ENCODE assay signal across 1 cellular context in genomic region chr4:108172780-108173598, GRCh38.
TF ChIP-seq lines count a peak whose summit lies in the region.

No MANE protein-coding gene starts in this region.

TF ChIP-seq in HEK293, 187 proteins besides CTCF, POLR2A, EP300 and RAD21 (continued from another document):
- TF ChIP-seq, protein P1, sequence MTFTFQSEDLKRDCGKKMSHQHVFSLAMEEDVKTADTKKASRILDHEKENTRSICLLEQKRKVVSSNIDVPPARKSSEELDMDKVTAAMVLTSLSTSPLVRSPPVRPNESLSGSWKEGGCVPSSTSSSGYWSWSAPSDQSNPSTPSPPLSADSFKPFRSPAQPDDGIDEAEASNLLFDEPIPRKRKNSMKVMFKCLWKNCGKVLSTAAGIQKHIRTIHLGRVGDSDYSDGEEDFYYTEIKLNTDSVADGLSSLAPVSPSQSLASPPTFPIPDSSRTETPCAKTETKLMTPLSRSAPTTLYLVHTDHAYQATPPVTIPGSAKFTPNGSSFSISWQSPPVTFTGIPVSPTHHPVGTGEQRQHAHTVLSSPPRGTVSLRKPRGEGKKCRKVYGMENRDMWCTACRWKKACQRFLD (tag by site-specific recombination; IDR thresholded peaks at IDR 0.05): no peak
- TF ChIP-seq ZNF239 (tag by site-specific recombination; IDR thresholded peaks at IDR 0.05): no peak
- TF ChIP-seq TRIM28 (IDR thresholded peaks at IDR 0.05; ENCODE audit: borderline replicate concordance, low read length): no peak
- peak; percentile 68; the same call in 1 of the 2 replicates for TF ChIP-seq GLIS2 (tag by site-specific recombination; IDR thresholded peaks at IDR 0.05)
- TF ChIP-seq ZNF747 (tag by site-specific recombination; IDR thresholded peaks at IDR 0.05): no peak
- TF ChIP-seq ZNF837 (tag by site-specific recombination; IDR thresholded peaks at IDR 0.05): no peak
- no peak for TF ChIP-seq ZNF777 (tag by site-specific recombination; IDR thresholded peaks at IDR 0.05; ENCODE audit: borderline replicate concordance)
- TF ChIP-seq REPIN1 (tag by site-specific recombination; IDR thresholded peaks at IDR 0.05; ENCODE audit: low read depth): no peak
- TF ChIP-seq ZNF23 (tag by site-specific recombination; IDR thresholded peaks at IDR 0.05; ENCODE audit: borderline replicate concordance): no peak
- no peak for TF ChIP-seq ZNF354C (tag by site-specific recombination; IDR thresholded peaks at IDR 0.05; ENCODE audit: borderline replicate concordance, low read depth)
- no peak for TF ChIP-seq PRDM10 (tag by site-specific recombination; IDR thresholded peaks at IDR 0.05)
- TF ChIP-seq, protein P2, sequence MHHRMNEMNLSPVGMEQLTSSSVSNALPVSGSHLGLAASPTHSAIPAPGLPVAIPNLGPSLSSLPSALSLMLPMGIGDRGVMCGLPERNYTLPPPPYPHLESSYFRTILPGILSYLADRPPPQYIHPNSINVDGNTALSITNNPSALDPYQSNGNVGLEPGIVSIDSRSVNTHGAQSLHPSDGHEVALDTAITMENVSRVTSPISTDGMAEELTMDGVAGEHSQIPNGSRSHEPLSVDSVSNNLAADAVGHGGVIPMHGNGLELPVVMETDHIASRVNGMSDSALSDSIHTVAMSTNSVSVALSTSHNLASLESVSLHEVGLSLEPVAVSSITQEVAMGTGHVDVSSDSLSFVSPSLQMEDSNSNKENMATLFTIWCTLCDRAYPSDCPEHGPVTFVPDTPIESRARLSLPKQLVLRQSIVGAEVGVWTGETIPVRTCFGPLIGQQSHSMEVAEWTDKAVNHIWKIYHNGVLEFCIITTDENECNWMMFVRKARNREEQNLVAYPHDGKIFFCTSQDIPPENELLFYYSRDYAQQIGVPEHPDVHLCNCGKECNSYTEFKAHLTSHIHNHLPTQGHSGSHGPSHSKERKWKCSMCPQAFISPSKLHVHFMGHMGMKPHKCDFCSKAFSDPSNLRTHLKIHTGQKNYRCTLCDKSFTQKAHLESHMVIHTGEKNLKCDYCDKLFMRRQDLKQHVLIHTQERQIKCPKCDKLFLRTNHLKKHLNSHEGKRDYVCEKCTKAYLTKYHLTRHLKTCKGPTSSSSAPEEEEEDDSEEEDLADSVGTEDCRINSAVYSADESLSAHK (tag by site-specific recombination; IDR thresholded peaks at IDR 0.05): no peak
- TF ChIP-seq ZNF133 (tag by site-specific recombination; IDR thresholded peaks at IDR 0.05): no peak
- no peak for TF ChIP-seq ZNF423 (tag by site-specific recombination; IDR thresholded peaks at IDR 0.05)
- no peak for TF ChIP-seq ZNF571 (tag by site-specific recombination; IDR thresholded peaks at IDR 0.05)
- 0 out of 2 replicates have a peak, but pooled peaks have one; percentile 19 for TF ChIP-seq ZNF580 (tag by site-specific recombination; IDR thresholded peaks at IDR 0.05)
- no peak for TF ChIP-seq ZNF624 (tag by site-specific recombination; IDR thresholded peaks at IDR 0.05)
- TF ChIP-seq ZBTB26 (tag by site-specific recombination; optimal IDR thresholded peaks at IDR 0.05): peak; percentile 77
- no peak for TF ChIP-seq ZNF664 (tag by site-specific recombination; IDR thresholded peaks at IDR 0.05)
- TF ChIP-seq FEZF1 (tag by site-specific recombination; IDR thresholded peaks at IDR 0.05): peak; percentile 74
- no peak for TF ChIP-seq ZNF132 (tag by site-specific recombination; IDR thresholded peaks at IDR 0.05; ENCODE audit: borderline replicate concordance)
TF ChIP-seq in HEK293: peak in this region for 28.
